ENCODE assay signal across 27 cellular contexts in genomic region chr16:5016967-5017677, GRCh38. TPM values are rescaled to one million over a fixed set of nuclear protein-coding genes. Genes with fewer than 3 reads are reported as not detected.
DNase-seq lines count a peak whose midpoint lies in the region; ATAC-seq and TF ChIP-seq lines count a peak whose summit lies in the region.
"Had no signal": no experiment of that assay in that cellular context is flagged by ENCODE, and none has a peak within 500 bp of the region (broad histone marks: within the 10 kb centered on the region; RNA-seq: fewer than 3 reads in every experiment).

No MANE protein-coding gene starts in this region.

- ATAC-seq in Right ventricle myocardium superior (ENCODE audit: poor library complexity) (peak; percentile 4), left lobe of liver (peak; percentile 23), upper lobe of right lung (no peak), HG02885 (IDR thresholded peaks at IDR 0.05; ENCODE audit: poor library complexity, unreplicated experiment) (no peak), GM18861 (IDR thresholded peaks at IDR 0.05; ENCODE audit: unreplicated experiment) (no peak)
- ATAC-seq: CD8-positive, alpha-beta T cell; GM12878; HCT116; Panc1 had no signal

- DNase-seq in Right ventricle myocardium superior (no peak), cardiac septum (ENCODE audit: low spot score) (no peak), caudate nucleus (lab: John Stamatoyannopoulos, UW) (peak in 4 of 61 donors; percentile 23 to 43 (median 30)), left lobe of liver (ENCODE audit: low spot score) (no peak), superior temporal gyrus (ENCODE audit: extremely low spot score) (peak; percentile 54), upper lobe of right lung (no peak)
- DNase-seq: ACHN; CD8-positive, alpha-beta T cell; DND-41; GM23248; MG63; NCI-H1105; NCI-H146; NCI-H2029; NCI-H2227 treated with DMSO at 0.1 percent for 48 hours; NCI-H510A; NCI-H748 treated with DMSO at 0.1 percent for 48 hours; NK-92 treated with Interleukin-12 subunit alpha and Interleukin-12 subunit beta, amount 100 ng/mL, for 24 hours; SJCRH30 had no signal

- no peaks in the 10 kb centered on the region for H3K27me3 ChIP-seq in upper lobe of right lung
- H3K27me3 ChIP-seq: BLaER1 treated with 17β-estradiol and CSF1 and Interleukin-3, amounts not matched to agents 10 nM and 100 nM; SJCRH30 had no signal

- H3K4me1 ChIP-seq in upper lobe of right lung = no peaks in the 10 kb centered on the region
- H3K4me1 ChIP-seq: SJCRH30 had no signal

- intact Hi-C loops in Right ventricle myocardium superior (cut with DNase I) (no loop called here), cardiac septum (cut with DNase I) (no loop called here), upper lobe of right lung (cut with DNase I) (no loop called here)

- H3K4me3 ChIP-seq in upper lobe of right lung = no peak overlapping the region
- H3K4me3 ChIP-seq: BLaER1 treated with 17β-estradiol and CSF1 and Interleukin-3, amounts not matched to agents 10 nM and 100 nM; GM12878; GM23248; MG63; SJCRH30 had no signal

- TF ChIP-seq CTCF in upper lobe of right lung (IDR thresholded peaks at IDR 0.05) = no peak

- H3K27ac ChIP-seq in caudate nucleus (ENCODE audit: low read depth, low read length) (peak overlapping the region; percentile 93), upper lobe of right lung (no peak overlapping the region)
- H3K27ac ChIP-seq: 22Rv1; BLaER1 treated with 17β-estradiol and CSF1 and Interleukin-3, amounts not matched to agents 10 nM and 100 nM; GM23248; SJCRH30 had no signal

- no peaks in the 10 kb centered on the region for H3K9me3 ChIP-seq in upper lobe of right lung
- H3K9me3 ChIP-seq: BLaER1 treated with 17β-estradiol and CSF1 and Interleukin-3, amounts not matched to agents 10 nM and 100 nM; MG63; SJCRH30 had no signal

- no peaks in the 10 kb centered on the region for H3K36me3 ChIP-seq in upper lobe of right lung
- H3K36me3 ChIP-seq: BLaER1 treated with 17β-estradiol and CSF1 and Interleukin-3, amounts not matched to agents 10 nM and 100 nM; MG63; SJCRH30 had no signal

RNA-seq across cellular contexts. Expression of gene NAGPA, which starts 16.6 kb away (rescaled TPM):
- total RNA-seq in Right ventricle myocardium superior (7.1 TPM), cardiac septum (5.5 TPM), left lobe of liver (7.1 TPM), upper lobe of right lung (16.7 TPM)

RNA-seq across cellular contexts. Expression of gene C16orf89, which starts 48.6 kb away (rescaled TPM):
- total RNA-seq in Right ventricle myocardium superior = 6.1 TPM
- total RNA-seq in cardiac septum = 8.9 TPM
- not detected for total RNA-seq in left lobe of liver
- total RNA-seq in upper lobe of right lung = 201 TPM
- total RNA-seq: CD8-positive, alpha-beta T cell; GM12878; GM23248; LHCN-M2; SJCRH30 had no signal

RNA-seq across cellular contexts. Expression of gene ALG1, which starts 54.5 kb away (rescaled TPM):
- total RNA-seq in Right ventricle myocardium superior = 8.5 TPM
- total RNA-seq in cardiac septum = 8.0 TPM
- 14.9 TPM for total RNA-seq in left lobe of liver
- total RNA-seq in upper lobe of right lung = 26.4 TPM

RNA-seq across cellular contexts. Expression of gene SEC14L5, which starts 59.0 kb away (rescaled TPM):
- total RNA-seq in Right ventricle myocardium superior = 26.2 TPM
- total RNA-seq in cardiac septum = 0.70 TPM
- total RNA-seq in left lobe of liver = 0.33 TPM
- total RNA-seq in upper lobe of right lung = 0.52 TPM
- total RNA-seq: CD8-positive, alpha-beta T cell; GM12878; GM23248; LHCN-M2; SJCRH30 had no signal

Comparison
In these comparisons a context has a peak if more than half of its experiments do, and no peak if none do; other contexts are left out.
1. ATAC-seq: peak in Right ventricle myocardium superior (single experiment) and left lobe of liver (single experiment); none in upper lobe of right lung (single experiment), HG02885 (single experiment) and GM18861 (single experiment).
2. RNA of gene C16orf89, which starts 48.6 kb away (total RNA-seq): 201 TPM in upper lobe of right lung (single experiment); 8.9 TPM in cardiac septum (single experiment), 6.1 TPM in Right ventricle myocardium superior (single experiment) and not detected in left lobe of liver (single experiment); every median in the first group is over 10 times any median in the second.